In the genomic region with DNA sequence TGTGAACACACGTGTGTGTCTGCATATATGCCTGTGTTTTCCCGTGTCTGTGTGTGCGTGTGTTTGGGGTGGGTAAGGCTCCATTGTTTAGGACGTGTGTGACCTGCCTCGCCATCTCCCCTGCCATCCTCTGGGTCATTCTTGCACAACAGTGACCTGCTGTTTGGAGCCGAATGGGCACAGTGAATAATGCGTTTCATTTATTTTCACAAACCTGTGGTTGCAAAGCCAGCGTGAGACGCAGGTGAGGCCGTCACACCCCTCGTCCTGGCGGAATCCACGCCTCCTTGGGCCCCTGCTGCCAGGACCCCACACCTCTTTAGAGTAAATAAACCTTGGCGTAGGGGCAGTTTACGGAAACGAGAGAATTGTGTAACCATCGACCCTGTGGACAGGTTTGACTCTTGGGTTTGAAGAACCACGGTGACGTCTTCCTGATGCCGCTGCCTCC, we compare ENCODE assay signal across 1 cellular context.
TF ChIP-seq lines count a peak whose summit lies in the region.

No MANE protein-coding gene starts in this region.

TF ChIP-seq in H1, 55 proteins besides CTCF, POLR2A, EP300 and RAD21:
- no peak for TF ChIP-seq CTBP2 (IDR thresholded peaks at IDR 0.05; ENCODE audit: borderline replicate concordance, insufficient read depth, insufficient read length, low read length)
- no peak for TF ChIP-seq TCF12 (IDR thresholded peaks at IDR 0.05; ENCODE audit: low read depth, low read length)
- TF ChIP-seq BACH1 (IDR thresholded peaks at IDR 0.05; ENCODE audit: low read length) = no peak
- no peak for TF ChIP-seq KDM4A (IDR thresholded peaks at IDR 0.05; ENCODE audit: low read depth, low read length, severe bottlenecking)
- no peak for TF ChIP-seq ASH2L (IDR thresholded peaks at IDR 0.05; ENCODE audit: low read length)
- no peak for TF ChIP-seq TAF7 (optimal IDR thresholded peaks at IDR 0.05; ENCODE audit: borderline replicate concordance, low read depth, low read length)
- TF ChIP-seq CHD1 (IDR thresholded peaks at IDR 0.05; ENCODE audit: low read depth, low read length) = no peak
- TF ChIP-seq YY1 (IDR thresholded peaks at IDR 0.05; ENCODE audit: low read depth, low read length) = no peak
- no peak for TF ChIP-seq RXRA (IDR thresholded peaks at IDR 0.05; ENCODE audit: insufficient read depth, low read depth, low read length)
- TF ChIP-seq GTF2F1 (IDR thresholded peaks at IDR 0.05; ENCODE audit: borderline replicate concordance, low read depth, low read length) = no peak
- TF ChIP-seq, protein P1, sequence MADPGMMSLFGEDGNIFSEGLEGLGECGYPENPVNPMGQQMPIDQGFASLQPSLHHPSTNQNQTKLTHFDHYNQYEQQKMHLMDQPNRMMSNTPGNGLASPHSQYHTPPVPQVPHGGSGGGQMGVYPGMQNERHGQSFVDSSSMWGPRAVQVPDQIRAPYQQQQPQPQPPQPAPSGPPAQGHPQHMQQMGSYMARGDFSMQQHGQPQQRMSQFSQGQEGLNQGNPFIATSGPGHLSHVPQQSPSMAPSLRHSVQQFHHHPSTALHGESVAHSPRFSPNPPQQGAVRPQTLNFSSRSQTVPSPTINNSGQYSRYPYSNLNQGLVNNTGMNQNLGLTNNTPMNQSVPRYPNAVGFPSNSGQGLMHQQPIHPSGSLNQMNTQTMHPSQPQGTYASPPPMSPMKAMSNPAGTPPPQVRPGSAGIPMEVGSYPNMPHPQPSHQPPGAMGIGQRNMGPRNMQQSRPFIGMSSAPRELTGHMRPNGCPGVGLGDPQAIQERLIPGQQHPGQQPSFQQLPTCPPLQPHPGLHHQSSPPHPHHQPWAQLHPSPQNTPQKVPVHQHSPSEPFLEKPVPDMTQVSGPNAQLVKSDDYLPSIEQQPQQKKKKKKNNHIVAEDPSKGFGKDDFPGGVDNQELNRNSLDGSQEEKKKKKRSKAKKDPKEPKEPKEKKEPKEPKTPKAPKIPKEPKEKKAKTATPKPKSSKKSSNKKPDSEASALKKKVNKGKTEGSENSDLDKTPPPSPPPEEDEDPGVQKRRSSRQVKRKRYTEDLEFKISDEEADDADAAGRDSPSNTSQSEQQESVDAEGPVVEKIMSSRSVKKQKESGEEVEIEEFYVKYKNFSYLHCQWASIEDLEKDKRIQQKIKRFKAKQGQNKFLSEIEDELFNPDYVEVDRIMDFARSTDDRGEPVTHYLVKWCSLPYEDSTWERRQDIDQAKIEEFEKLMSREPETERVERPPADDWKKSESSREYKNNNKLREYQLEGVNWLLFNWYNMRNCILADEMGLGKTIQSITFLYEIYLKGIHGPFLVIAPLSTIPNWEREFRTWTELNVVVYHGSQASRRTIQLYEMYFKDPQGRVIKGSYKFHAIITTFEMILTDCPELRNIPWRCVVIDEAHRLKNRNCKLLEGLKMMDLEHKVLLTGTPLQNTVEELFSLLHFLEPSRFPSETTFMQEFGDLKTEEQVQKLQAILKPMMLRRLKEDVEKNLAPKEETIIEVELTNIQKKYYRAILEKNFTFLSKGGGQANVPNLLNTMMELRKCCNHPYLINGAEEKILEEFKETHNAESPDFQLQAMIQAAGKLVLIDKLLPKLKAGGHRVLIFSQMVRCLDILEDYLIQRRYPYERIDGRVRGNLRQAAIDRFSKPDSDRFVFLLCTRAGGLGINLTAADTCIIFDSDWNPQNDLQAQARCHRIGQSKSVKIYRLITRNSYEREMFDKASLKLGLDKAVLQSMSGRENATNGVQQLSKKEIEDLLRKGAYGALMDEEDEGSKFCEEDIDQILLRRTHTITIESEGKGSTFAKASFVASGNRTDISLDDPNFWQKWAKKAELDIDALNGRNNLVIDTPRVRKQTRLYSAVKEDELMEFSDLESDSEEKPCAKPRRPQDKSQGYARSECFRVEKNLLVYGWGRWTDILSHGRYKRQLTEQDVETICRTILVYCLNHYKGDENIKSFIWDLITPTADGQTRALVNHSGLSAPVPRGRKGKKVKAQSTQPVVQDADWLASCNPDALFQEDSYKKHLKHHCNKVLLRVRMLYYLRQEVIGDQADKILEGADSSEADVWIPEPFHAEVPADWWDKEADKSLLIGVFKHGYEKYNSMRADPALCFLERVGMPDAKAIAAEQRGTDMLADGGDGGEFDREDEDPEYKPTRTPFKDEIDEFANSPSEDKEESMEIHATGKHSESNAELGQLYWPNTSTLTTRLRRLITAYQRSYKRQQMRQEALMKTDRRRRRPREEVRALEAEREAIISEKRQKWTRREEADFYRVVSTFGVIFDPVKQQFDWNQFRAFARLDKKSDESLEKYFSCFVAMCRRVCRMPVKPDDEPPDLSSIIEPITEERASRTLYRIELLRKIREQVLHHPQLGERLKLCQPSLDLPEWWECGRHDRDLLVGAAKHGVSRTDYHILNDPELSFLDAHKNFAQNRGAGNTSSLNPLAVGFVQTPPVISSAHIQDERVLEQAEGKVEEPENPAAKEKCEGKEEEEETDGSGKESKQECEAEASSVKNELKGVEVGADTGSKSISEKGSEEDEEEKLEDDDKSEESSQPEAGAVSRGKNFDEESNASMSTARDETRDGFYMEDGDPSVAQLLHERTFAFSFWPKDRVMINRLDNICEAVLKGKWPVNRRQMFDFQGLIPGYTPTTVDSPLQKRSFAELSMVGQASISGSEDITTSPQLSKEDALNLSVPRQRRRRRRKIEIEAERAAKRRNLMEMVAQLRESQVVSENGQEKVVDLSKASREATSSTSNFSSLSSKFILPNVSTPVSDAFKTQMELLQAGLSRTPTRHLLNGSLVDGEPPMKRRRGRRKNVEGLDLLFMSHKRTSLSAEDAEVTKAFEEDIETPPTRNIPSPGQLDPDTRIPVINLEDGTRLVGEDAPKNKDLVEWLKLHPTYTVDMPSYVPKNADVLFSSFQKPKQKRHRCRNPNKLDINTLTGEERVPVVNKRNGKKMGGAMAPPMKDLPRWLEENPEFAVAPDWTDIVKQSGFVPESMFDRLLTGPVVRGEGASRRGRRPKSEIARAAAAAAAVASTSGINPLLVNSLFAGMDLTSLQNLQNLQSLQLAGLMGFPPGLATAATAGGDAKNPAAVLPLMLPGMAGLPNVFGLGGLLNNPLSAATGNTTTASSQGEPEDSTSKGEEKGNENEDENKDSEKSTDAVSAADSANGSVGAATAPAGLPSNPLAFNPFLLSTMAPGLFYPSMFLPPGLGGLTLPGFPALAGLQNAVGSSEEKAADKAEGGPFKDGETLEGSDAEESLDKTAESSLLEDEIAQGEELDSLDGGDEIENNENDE (IDR thresholded peaks at IDR 0.05; ENCODE audit: insufficient replicate concordance, low read length) = no peak
- no peak for TF ChIP-seq TEAD4 (IDR thresholded peaks at IDR 0.05; ENCODE audit: low read depth, low read length)
- TF ChIP-seq SP2 (IDR thresholded peaks at IDR 0.05; ENCODE audit: low read length) = no peak
- no peak for TF ChIP-seq BCL11A (IDR thresholded peaks at IDR 0.05; ENCODE audit: low read depth in 2 of 2, low read length in 2 of 2)
- no peak for TF ChIP-seq POU5F1 (IDR thresholded peaks at IDR 0.05; ENCODE audit: low read depth, low read length)
- TF ChIP-seq EZH2 (IDR thresholded peaks at IDR 0.05; ENCODE audit: low read depth, low read length, severe bottlenecking) = no peak
- no peak for TF ChIP-seq JUND (IDR thresholded peaks at IDR 0.05; ENCODE audit: low read length)
- TF ChIP-seq RBBP5 (IDR thresholded peaks at IDR 0.05; ENCODE audit: borderline replicate concordance, low read depth, low read length) = no peak
- TF ChIP-seq EGR1 (IDR thresholded peaks at IDR 0.05; ENCODE audit: borderline replicate concordance, low read depth, low read length) = no peak
